Comparison of ENCODE assay signal across 27 cellular contexts in genomic region chr21:10521091-10521598, GRCh38. TPM values are rescaled to one million over a fixed set of nuclear protein-coding genes. Genes with fewer than 3 reads are reported as not detected.
DNase-seq lines count a peak whose midpoint lies in the region; ATAC-seq and TF ChIP-seq lines count a peak whose summit lies in the region.
"Had no signal": no experiment of that assay in that cellular context is flagged by ENCODE, and none has a peak within 500 bp of the region (broad histone marks: within the 10 kb centered on the region; RNA-seq: fewer than 3 reads in every experiment).

TPTE (plus strand) TSS chr21:10521583; CDS start chr21:10538724, 17,141 bp downstream.

- TF ChIP-seq CTCF in left ventricle myocardium inferior (IDR thresholded peaks at IDR 0.05; ENCODE audit: borderline replicate concordance) (no peak), lower lobe of right lung (IDR thresholded peaks at IDR 0.05) (no peak), upper lobe of right lung (IDR thresholded peaks at IDR 0.05) (no peak)

- no peak within 1 kb of the TSS for H3K4me3 ChIP-seq in left ventricle myocardium inferior
- H3K4me3 ChIP-seq in lower lobe of right lung = no peak within 1 kb of the TSS
- no peak within 1 kb of the TSS for H3K4me3 ChIP-seq in upper lobe of right lung
- H3K4me3 ChIP-seq: heart right ventricle, neural progenitor cell, psoas muscle, skin epidermis, thyroid gland had no signal

- H3K4me1 ChIP-seq in left ventricle myocardium inferior = no peaks in the 10 kb centered on the region
- no peaks in the 10 kb centered on the region for H3K4me1 ChIP-seq in lower lobe of right lung
- H3K4me1 ChIP-seq in upper lobe of right lung = no peaks in the 10 kb centered on the region
- H3K4me1 ChIP-seq: heart right ventricle, neural progenitor cell, psoas muscle, thyroid gland had no signal

- peak; percentile 12 for ATAC-seq in Right ventricle myocardium inferior
- peak; percentile 14 to 39 for ATAC-seq in lower lobe of right lung
- ATAC-seq in upper lobe of right lung = peak; percentile 43
- ATAC-seq in GM19467 (IDR thresholded peaks at IDR 0.05; ENCODE audit: unreplicated experiment) = no peak
- ATAC-seq: activated CD4-positive, CD25-positive, alpha-beta regulatory T cell treated with anti-CD3 and anti-CD28 coated beads, Interleukin-2, amount 50 U/mL, for 24 hours; activated CD8-positive, alpha-beta T cell treated with anti-CD3 and anti-CD28 coated beads for 36 hours had no signal

- peaks cover 46% of the 10 kb centered on the region for H3K9me3 ChIP-seq in left ventricle myocardium inferior (replicated peaks)
- peaks cover 15% of the 10 kb centered on the region for H3K9me3 ChIP-seq in lower lobe of right lung
- H3K9me3 ChIP-seq in upper lobe of right lung = peaks cover 3% of the 10 kb centered on the region
- H3K9me3 ChIP-seq: psoas muscle, thyroid gland had no signal

- H3K36me3 ChIP-seq in left ventricle myocardium inferior (no peaks in the 10 kb centered on the region), lower lobe of right lung (no peaks in the 10 kb centered on the region), upper lobe of right lung (no peaks in the 10 kb centered on the region)
- H3K36me3 ChIP-seq: heart right ventricle, neural progenitor cell, thyroid gland had no signal

- H3K27me3 ChIP-seq in left ventricle myocardium inferior (ENCODE audit: low read depth) (peaks cover 14% of the 10 kb centered on the region), lower lobe of right lung (ENCODE audit: low read depth) (no peaks in the 10 kb centered on the region), upper lobe of right lung (no peaks in the 10 kb centered on the region)
- H3K27me3 ChIP-seq: neural progenitor cell, thyroid gland had no signal

- intact Hi-C loops in Right ventricle myocardium inferior (cut with DNase I) = no loop called here
- intact Hi-C loops in left ventricle myocardium inferior (cut with micrococcal nuclease) = no loop called here
- intact Hi-C loops in lower lobe of right lung (cut with DNase I) = no loop called here
- intact Hi-C loops in upper lobe of right lung (cut with DNase I) = no loop called here

- H3K27ac ChIP-seq in left ventricle myocardium inferior (replicated peaks) (no peak within 1 kb of the TSS), lower lobe of right lung (no peak within 1 kb of the TSS), upper lobe of right lung (no peak within 1 kb of the TSS)
- H3K27ac ChIP-seq: heart right ventricle, neural progenitor cell, psoas muscle, RWPE1, skin epidermis, thyroid gland had no signal

- DNase-seq in Right ventricle myocardium inferior (ENCODE audit: missing footprints) (peak; percentile 64), left ventricle myocardium inferior (no peak), NCI-H510A treated with DMSO at 0.1 percent for 48 hours (lab: John Stamatoyannopoulos, UW) (peak; percentile 92), lower lobe of right lung (peak; percentile 45), upper lobe of right lung (no peak), NK-92 (lab: John Stamatoyannopoulos, UW; ENCODE audit: unreplicated experiment) (no peak), NCI-H526 treated with DMSO at 0.1 percent for 48 hours (lab: John Stamatoyannopoulos, UW) (no peak)
- DNase-seq: activated CD8-positive, alpha-beta T cell treated with anti-CD3 and anti-CD28 coated beads for 36 hours; activated naive CD4-positive, alpha-beta T cell treated with anti-CD3 and anti-CD28 coated beads, Interleukin-2, amount 10 ng/mL, durations not matched to agents 7 days and 5 days; amygdala; DMS79 treated with DMSO at 0.1 percent for 48 hours; GOT3; heart right ventricle; midbrain; NCI-H1092 treated with DMSO at 0.1 percent for 48 hours; NCI-H2107; psoas muscle; stimulated activated naive CD4-positive, alpha-beta T cell; T1000; thyroid gland had no signal

RNA-seq across cellular contexts. Expression of gene TPTE, which starts in this region (rescaled TPM):
- total RNA-seq in Right ventricle myocardium inferior = not detected
- not detected for total RNA-seq in left ventricle myocardium inferior
- total RNA-seq in lower lobe of right lung = not detected
- total RNA-seq in upper lobe of right lung = not detected
- total RNA-seq: activated CD8-positive, alpha-beta T cell treated with anti-CD3 and anti-CD28 coated beads for 36 hours; cardiac septum; heart right ventricle; NCI-H460; psoas muscle had no signal

Comparison
In these comparisons a context has a peak if more than half of its experiments do, and no peak if none do; other contexts are left out.
1. Peak in DNase-seq and ATAC-seq in Right ventricle myocardium inferior; RNA of the gene not detected or under 1 TPM.
2. Peak in DNase-seq and ATAC-seq in lower lobe of right lung; RNA of the gene not detected or under 1 TPM.
3. Peak in ATAC-seq in upper lobe of right lung; RNA of the gene not detected or under 1 TPM.